ENCODE assay signal across 18 cellular contexts in genomic region chr10:71708897-71709882, GRCh38. TPM values are rescaled to one million over a fixed set of nuclear protein-coding genes. Genes with fewer than 3 reads are reported as not detected.
A peak's percentile ranks its signal among the peaks of the same experiment; 100 is the strongest.
DNase-seq lines count a peak whose midpoint lies in the region; ATAC-seq, FAIRE-seq and TF ChIP-seq lines count a peak whose summit lies in the region.
"Had no signal": no experiment of that assay in that cellular context is flagged by ENCODE, and none has a peak within 500 bp of the region (broad histone marks: within the 10 kb centered on the region; RNA-seq: fewer than 3 reads in every experiment).

No MANE protein-coding gene starts in this region.

- H3K9me3 Mint-ChIP-seq in CD4-positive, alpha-beta T cell = no peaks in the 10 kb centered on the region
- no peaks in the 10 kb centered on the region for H3K9me3 Mint-ChIP-seq in activated CD4-positive, alpha-beta memory T cell treated with anti-CD3 and anti-CD28 coated beads, Interleukin-2, amount 10 ng/mL, durations not matched to agents 7 days and 5 days

- peak overlapping the region; percentile 3 for H3K9ac ChIP-seq in mucosa of stomach (ENCODE audit: low read length)

- no peaks in the 10 kb centered on the region for H3K36me3 Mint-ChIP-seq in CD4-positive, alpha-beta T cell (ENCODE audit: low read depth)
- H3K36me3 Mint-ChIP-seq in activated CD4-positive, alpha-beta memory T cell treated with anti-CD3 and anti-CD28 coated beads, Interleukin-2, amount 10 ng/mL, durations not matched to agents 7 days and 5 days (ENCODE audit: low read depth) = no peaks in the 10 kb centered on the region

- H3K27me3 Mint-ChIP-seq in CD4-positive, alpha-beta T cell = no peaks in the 10 kb centered on the region
- no peaks in the 10 kb centered on the region for H3K27me3 Mint-ChIP-seq in activated CD4-positive, alpha-beta memory T cell treated with anti-CD3 and anti-CD28 coated beads, Interleukin-2, amount 10 ng/mL, durations not matched to agents 7 days and 5 days

- no peaks in the 10 kb centered on the region for H3K36me3 ChIP-seq in mucosa of stomach (ENCODE audit: control insufficient read depth, insufficient read depth, low read length)
- H3K36me3 ChIP-seq: left lung had no signal

- H3K4me3 Mint-ChIP-seq in CD4-positive, alpha-beta T cell = no peak overlapping the region
- no peak overlapping the region for H3K4me3 Mint-ChIP-seq in activated CD4-positive, alpha-beta memory T cell treated with anti-CD3 and anti-CD28 coated beads, Interleukin-2, amount 10 ng/mL, durations not matched to agents 7 days and 5 days

- TF ChIP-seq CTCF in CD4-positive, alpha-beta T cell (IDR thresholded peaks at IDR 0.05) = no peak

- H3K27ac Mint-ChIP-seq in CD4-positive, alpha-beta T cell = peak overlapping the region; percentile 98
- H3K27ac Mint-ChIP-seq in activated CD4-positive, alpha-beta memory T cell treated with anti-CD3 and anti-CD28 coated beads, Interleukin-2, amount 10 ng/mL, durations not matched to agents 7 days and 5 days = peak overlapping the region; percentile 13

- TF ChIP-seq POLR2A in GM12892 (IDR thresholded peaks at IDR 0.05; ENCODE audit: low read depth, low read length) = no peak

- peaks cover 38% of the 10 kb centered on the region for H3K4me1 ChIP-seq in mucosa of stomach (ENCODE audit: control insufficient read depth, insufficient read depth, low read length)

- no peaks in the 10 kb centered on the region for H3K27me3 ChIP-seq in CD4-positive, alpha-beta T cell (ENCODE audit: control insufficient read depth, insufficient read depth, low read length)
- H3K27me3 ChIP-seq in mucosa of stomach (ENCODE audit: control insufficient read depth, insufficient read depth, low read length) = no peaks in the 10 kb centered on the region
- H3K27me3 ChIP-seq: left lung had no signal

- no peaks in the 10 kb centered on the region for H3K9me3 ChIP-seq in CD4-positive, alpha-beta T cell (ENCODE audit: control insufficient read depth, low read length)
- no peaks in the 10 kb centered on the region for H3K9me3 ChIP-seq in mucosa of stomach (ENCODE audit: control insufficient read depth, low read length)
- H3K9me3 ChIP-seq: left lung had no signal

- CTCF ChIA-PET in CD4-positive, alpha-beta T cell (lab: Charles Lee) = interaction anchor here (1.0 to 2.3 kb wide), 13 partner anchors 11 to 398 kb away, joined by 3 to 18 read pairs (median 5); partner anchors contain the start of genes SLC29A3 and VSIR
- CTCF ChIA-PET in activated CD4-positive, alpha-beta memory T cell treated with anti-CD3 and anti-CD28 coated beads, Interleukin-2, amount 10 ng/mL, durations not matched to agents 7 days and 5 days (lab: Charles Lee) = interaction anchor here (0.6 to 8.3 kb wide), 27 partner anchors 8 to 1487 kb away, joined by 3 to 160 read pairs (median 7); partner anchors contain the start of genes SLC29A3 and VSIR

- no peak overlapping the region for H3K4me3 ChIP-seq in mucosa of stomach (ENCODE audit: low read length)
- H3K4me3 ChIP-seq: left lung, skin epidermis had no signal

- H3K4me1 Mint-ChIP-seq in CD4-positive, alpha-beta T cell (ENCODE audit: low read depth) = peaks cover 60% of the 10 kb centered on the region
- H3K4me1 Mint-ChIP-seq in activated CD4-positive, alpha-beta memory T cell treated with anti-CD3 and anti-CD28 coated beads, Interleukin-2, amount 10 ng/mL, durations not matched to agents 7 days and 5 days = peaks cover 41% of the 10 kb centered on the region

- ATAC-seq in CD4-positive, alpha-beta T cell (ENCODE audit: poor library complexity) = no peak

- no peak overlapping the region for H3K27ac ChIP-seq in CD4-positive, alpha-beta T cell (ENCODE audit: low read depth, low read length)
- H3K27ac ChIP-seq: C4-2B, left lung had no signal

- DNase-seq in CD4-positive, alpha-beta T cell = no peak
- no peak for DNase-seq in GM12892 (ENCODE audit: insufficient read length)
- no peak for DNase-seq in activated CD4-positive, alpha-beta memory T cell treated with anti-CD3 and anti-CD28 coated beads, Interleukin-2, amount 10 ng/mL, durations not matched to agents 7 days and 5 days
- DNase-seq in cerebellar cortex (ENCODE audit: low spot score) = no peak
- DNase-seq in NCI-H2196 (lab: John Stamatoyannopoulos, UW; ENCODE audit: unreplicated experiment) = no peak
- no peak for DNase-seq in NCI-H2171 (lab: John Stamatoyannopoulos, UW)
- DNase-seq: foreskin melanocyte, NCI-H1092 treated with DMSO at 0.1 percent for 48 hours, NCI-H2107, NCI-H774 had no signal

- POLR2A ChIA-PET in CD4-positive, alpha-beta T cell (lab: Charles Lee) = interaction anchor here (0.8 to 2.7 kb wide), 8 partner anchors 12 to 390 kb away, joined by 3 to 21 read pairs (median 7); partner anchors contain the start of genes SLC29A3 and VSIR
- POLR2A ChIA-PET in activated CD4-positive, alpha-beta memory T cell treated with anti-CD3 and anti-CD28 coated beads, Interleukin-2, amount 10 ng/mL, durations not matched to agents 7 days and 5 days (lab: Charles Lee) = interaction anchor here (1.1 to 1.4 kb wide), 3 partner anchors 63 to 406 kb away, joined by 3 to 9 read pairs (median 5); partner anchors contain the start of gene VSIR

- FAIRE-seq in GM12892 (lab: Jason Lieb, UNC) = peak; percentile 71
- FAIRE-seq: astrocyte, colon, endothelial cell of umbilical vein, RCC 7860 had no signal

- intact Hi-C loops in CD4-positive, alpha-beta T cell (cut with DNase I, micrococcal nuclease) = loop anchor here (2.0 to 5.0 kb wide), 3 partner anchors 103 to 397 kb away; no protein-coding TSS in a partner anchor

RNA-seq across cellular contexts. Expression of gene C10orf105, which starts 10.4 kb away (rescaled TPM):
- under 1 TPM; 0.25 to 0.36 TPM for total RNA-seq in CD4-positive, alpha-beta T cell
- polyA plus RNA-seq in GM12892 (2012; ENCODE audit: missing spikeins) = 0.11 TPM
- under 1 TPM; 0.25 to 0.33 TPM for total RNA-seq in activated CD4-positive, alpha-beta memory T cell treated with anti-CD3 and anti-CD28 coated beads, Interleukin-2, amount 10 ng/mL, durations not matched to agents 7 days and 5 days
- total RNA-seq: astrocyte, endothelial cell of umbilical vein had no signal
- polyA plus RNA-seq: endothelial cell of umbilical vein had no signal
